ENCODE assay signal across 1 cellular context in the genomic region with DNA sequence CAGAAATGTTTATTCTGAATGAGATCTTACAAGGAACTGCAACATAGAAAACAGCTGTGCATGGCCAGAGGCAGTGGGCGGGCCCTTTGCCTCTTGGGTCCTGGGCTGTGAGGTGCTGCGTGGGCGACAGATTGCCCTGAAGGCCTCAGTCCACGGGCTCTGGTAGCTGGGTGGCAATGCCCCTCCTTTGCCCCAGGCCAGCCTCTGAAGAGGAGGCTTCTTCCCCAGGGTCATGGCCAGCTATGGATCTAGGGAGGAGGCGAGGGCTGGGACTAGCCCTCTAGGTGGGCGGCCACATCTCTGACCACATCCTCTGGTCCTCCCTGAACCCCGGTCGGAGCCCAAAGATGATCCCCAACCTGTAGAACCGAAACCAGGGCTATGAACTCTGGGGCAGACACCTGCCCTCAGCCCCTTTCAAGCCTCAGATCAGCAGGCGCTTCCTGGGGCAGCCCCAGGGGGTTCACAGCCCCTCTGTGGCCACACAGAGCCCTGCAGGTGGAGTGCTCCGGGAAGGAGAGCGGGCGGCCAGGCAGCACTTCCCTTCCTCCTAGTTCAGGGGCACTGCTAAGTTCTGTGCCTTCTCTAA.
TF ChIP-seq lines count a peak whose summit lies in the region.

No MANE protein-coding gene starts in this region.

TF ChIP-seq in GM23338, 12 proteins besides CTCF, POLR2A, EP300 and RAD21 (continued from another document):
- TF ChIP-seq, protein P1, sequence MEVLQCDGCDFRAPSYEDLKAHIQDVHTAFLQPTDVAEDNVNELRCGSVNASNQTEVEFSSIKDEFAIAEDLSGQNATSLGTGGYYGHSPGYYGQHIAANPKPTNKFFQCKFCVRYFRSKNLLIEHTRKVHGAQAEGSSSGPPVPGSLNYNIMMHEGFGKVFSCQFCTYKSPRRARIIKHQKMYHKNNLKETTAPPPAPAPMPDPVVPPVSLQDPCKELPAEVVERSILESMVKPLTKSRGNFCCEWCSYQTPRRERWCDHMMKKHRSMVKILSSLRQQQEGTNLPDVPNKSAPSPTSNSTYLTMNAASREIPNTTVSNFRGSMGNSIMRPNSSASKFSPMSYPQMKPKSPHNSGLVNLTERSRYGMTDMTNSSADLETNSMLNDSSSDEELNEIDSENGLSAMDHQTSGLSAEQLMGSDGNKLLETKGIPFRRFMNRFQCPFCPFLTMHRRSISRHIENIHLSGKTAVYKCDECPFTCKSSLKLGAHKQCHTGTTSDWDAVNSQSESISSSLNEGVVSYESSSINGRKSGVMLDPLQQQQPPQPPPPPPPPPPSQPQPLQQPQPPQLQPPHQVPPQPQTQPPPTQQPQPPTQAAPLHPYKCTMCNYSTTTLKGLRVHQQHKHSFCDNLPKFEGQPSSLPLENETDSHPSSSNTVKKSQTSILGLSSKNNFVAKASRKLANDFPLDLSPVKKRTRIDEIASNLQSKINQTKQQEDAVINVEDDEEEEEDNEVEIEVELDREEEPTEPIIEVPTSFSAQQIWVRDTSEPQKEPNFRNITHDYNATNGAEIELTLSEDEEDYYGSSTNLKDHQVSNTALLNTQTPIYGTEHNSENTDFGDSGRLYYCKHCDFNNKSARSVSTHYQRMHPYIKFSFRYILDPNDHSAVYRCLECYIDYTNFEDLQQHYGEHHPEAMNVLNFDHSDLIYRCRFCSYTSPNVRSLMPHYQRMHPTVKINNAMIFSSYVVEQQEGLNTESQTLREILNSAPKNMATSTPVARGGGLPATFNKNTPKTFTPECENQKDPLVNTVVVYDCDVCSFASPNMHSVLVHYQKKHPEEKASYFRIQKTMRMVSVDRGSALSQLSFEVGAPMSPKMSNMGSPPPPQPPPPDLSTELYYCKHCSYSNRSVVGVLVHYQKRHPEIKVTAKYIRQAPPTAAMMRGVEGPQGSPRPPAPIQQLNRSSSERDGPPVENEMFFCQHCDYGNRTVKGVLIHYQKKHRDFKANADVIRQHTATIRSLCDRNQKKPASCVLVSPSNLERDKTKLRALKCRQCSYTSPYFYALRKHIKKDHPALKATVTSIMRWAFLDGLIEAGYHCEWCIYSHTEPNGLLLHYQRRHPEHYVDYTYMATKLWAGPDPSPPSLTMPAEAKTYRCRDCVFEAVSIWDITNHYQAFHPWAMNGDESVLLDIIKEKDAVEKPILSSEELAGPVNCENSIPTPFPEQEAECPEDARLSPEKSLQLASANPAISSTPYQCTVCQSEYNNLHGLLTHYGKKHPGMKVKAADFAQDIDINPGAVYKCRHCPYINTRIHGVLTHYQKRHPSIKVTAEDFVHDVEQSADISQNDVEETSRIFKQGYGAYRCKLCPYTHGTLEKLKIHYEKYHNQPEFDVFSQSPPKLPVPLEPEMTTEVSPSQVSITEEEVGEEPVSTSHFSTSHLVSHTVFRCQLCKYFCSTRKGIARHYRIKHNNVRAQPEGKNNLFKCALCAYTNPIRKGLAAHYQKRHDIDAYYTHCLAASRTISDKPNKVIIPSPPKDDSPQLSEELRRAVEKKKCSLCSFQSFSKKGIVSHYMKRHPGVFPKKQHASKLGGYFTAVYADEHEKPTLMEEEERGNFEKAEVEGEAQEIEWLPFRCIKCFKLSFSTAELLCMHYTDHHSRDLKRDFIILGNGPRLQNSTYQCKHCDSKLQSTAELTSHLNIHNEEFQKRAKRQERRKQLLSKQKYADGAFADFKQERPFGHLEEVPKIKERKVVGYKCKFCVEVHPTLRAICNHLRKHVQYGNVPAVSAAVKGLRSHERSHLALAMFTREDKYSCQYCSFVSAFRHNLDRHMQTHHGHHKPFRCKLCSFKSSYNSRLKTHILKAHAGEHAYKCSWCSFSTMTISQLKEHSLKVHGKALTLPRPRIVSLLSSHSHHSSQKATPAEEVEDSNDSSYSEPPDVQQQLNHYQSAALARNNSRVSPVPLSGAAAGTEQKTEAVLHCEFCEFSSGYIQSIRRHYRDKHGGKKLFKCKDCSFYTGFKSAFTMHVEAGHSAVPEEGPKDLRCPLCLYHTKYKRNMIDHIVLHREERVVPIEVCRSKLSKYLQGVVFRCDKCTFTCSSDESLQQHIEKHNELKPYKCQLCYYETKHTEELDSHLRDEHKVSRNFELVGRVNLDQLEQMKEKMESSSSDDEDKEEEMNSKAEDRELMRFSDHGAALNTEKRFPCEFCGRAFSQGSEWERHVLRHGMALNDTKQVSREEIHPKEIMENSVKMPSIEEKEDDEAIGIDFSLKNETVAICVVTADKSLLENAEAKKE (CRISPR knock-in tag; IDR thresholded peaks at IDR 0.05) = no peak
- no peak for TF ChIP-seq JUNB (IDR thresholded peaks at IDR 0.05; ENCODE audit: unreplicated experiment)
- no peak for TF ChIP-seq POLR2AphosphoS5 (IDR thresholded peaks at IDR 0.05; ENCODE audit: low read depth)
- no peak for TF ChIP-seq ZNF114 (CRISPR knock-in tag; IDR thresholded peaks at IDR 0.05)
